In the genomic region with DNA sequence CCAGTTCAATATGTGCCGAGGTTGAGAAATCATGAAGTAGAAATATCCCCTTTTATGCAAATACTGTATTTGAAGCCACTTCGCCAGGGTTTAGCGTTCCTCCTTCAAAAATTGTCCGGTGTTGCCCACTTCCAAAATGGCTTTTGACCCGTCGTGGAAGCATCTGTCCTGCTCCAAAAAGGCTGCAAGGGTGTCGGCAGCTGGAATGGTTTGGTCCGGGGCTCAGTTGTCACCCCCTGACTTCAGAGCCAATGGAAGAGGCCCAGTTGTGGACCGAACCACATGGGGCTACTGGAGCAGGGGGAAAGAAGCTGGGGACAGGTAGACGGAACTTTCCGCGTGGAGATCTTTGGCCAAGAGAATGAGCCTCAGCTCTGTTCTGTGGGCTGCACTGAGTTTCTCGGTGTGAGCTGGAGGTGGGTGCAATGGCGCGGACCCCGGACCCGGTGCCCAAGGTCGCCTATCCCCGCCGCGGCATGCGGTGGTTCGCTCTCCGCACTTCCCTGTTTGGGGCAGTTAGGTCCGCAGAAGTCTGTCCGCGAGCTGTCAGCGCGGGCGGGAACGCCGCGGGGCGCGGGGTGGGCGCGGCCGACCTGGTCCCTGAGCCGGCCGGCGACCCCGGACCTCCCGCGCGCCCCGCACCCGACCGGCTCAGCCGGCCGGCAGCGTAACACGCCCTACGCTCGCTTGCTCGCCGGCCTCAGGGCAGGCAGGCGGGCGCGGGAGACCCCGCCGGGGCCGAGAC, we compare ENCODE assay signal across 8 cellular contexts. TPM values are rescaled to one million over a fixed set of nuclear protein-coding genes. Genes with fewer than 3 reads are reported as not detected.
A peak's percentile ranks its signal among the peaks of the same experiment; 100 is the strongest.
DNase-seq lines count a peak whose midpoint lies in the region; ATAC-seq and TF ChIP-seq lines count a peak whose summit lies in the region.

TSS of gene ANKRD13A (plus strand) at position 527 of the 745 bp plus-strand sequence. CDS start 259 bp downstream, outside the sequence.

- H3K9me3 Mint-ChIP-seq in CD8-positive, alpha-beta T cell: no peaks in the 10 kb centered on the region
- H3K9me3 Mint-ChIP-seq in endothelial cell (ENCODE audit: unreplicated experiment): no peaks in the 10 kb centered on the region
- no peaks in the 10 kb centered on the region for H3K9me3 Mint-ChIP-seq in mesothelial cell of epicardium

- intact Hi-C loops in CD8-positive, alpha-beta T cell (cut with DNase I, micrococcal nuclease): loop anchor here (1.0 to 10.0 kb wide), 11 partner anchors 49 to 1437 kb away; partner anchors contain the start of genes ALKBH2 (in 2 of the 2), GLTP (in 2 of the 2), TCHP (in 2 of the 2) and UNG (in 2 of the 2)

- peaks cover 87% of the 10 kb centered on the region for H3K79me2 ChIP-seq in OCI-LY3 (ENCODE audit: low read length)

- no peaks in the 10 kb centered on the region for H3K36me3 ChIP-seq in CD8-positive, alpha-beta T cell (ENCODE audit: insufficient read depth, low read length)
- H3K36me3 ChIP-seq in OCI-LY3 (replicated peaks; ENCODE audit: low read depth, low read length): peaks cover 39% of the 10 kb centered on the region

- H3K4me3 Mint-ChIP-seq in CD8-positive, alpha-beta T cell: peak within 1 kb of the TSS; percentile 99
- H3K4me3 Mint-ChIP-seq in endothelial cell (ENCODE audit: unreplicated experiment) (peak within 1 kb of the TSS; percentile 99), mesothelial cell of epicardium (peak within 1 kb of the TSS; percentile 97)

- H2AFZ ChIP-seq in OCI-LY3 (ENCODE audit: low read depth, low read length): no peak within 1 kb of the TSS; the same call in 1 of the 2 replicates

- peak within 1 kb of the TSS; percentile 94 for H3K27ac ChIP-seq in CD8-positive, alpha-beta T cell (ENCODE audit: low read depth, low read length)
- peak within 1 kb of the TSS; percentile 87 for H3K27ac ChIP-seq in OCI-LY3 (ENCODE audit: low read length)

- ATAC-seq in CD8-positive, alpha-beta T cell: peak; percentile 74
- ATAC-seq in GM21390 (IDR thresholded peaks at IDR 0.05; ENCODE audit: unreplicated experiment): peak; percentile 47

- POLR2A ChIA-PET in CD8-positive, alpha-beta T cell (lab: Charles Lee): interaction anchor here (0.5 to 1.6 kb wide), 3 partner anchors 31 to 1995 kb away, joined by 3 to 5 read pairs (median 3); no protein-coding TSS in a partner anchor

- H3K27me3 Mint-ChIP-seq in CD8-positive, alpha-beta T cell (ENCODE audit: low read depth): no peaks in the 10 kb centered on the region
- H3K27me3 Mint-ChIP-seq in endothelial cell (ENCODE audit: unreplicated experiment) (peaks cover 14% of the 10 kb centered on the region), mesothelial cell of epicardium (ENCODE audit: low read depth) (no peaks in the 10 kb centered on the region)

- no peak for TF ChIP-seq CTCF in CD8-positive, alpha-beta T cell (IDR thresholded peaks at IDR 0.05)
- TF ChIP-seq CTCF in OCI-LY3 (IDR thresholded peaks at IDR 0.05; ENCODE audit: low read depth, low read length): no peak
- no peak for TF ChIP-seq CTCF in endothelial cell (IDR thresholded peaks at IDR 0.05; ENCODE audit: unreplicated experiment)
- TF ChIP-seq CTCF in mesothelial cell of epicardium (IDR thresholded peaks at IDR 0.05; ENCODE audit: unreplicated experiment): no peak

- H3K4me3 ChIP-seq in CD8-positive, alpha-beta T cell (ENCODE audit: low read depth, low read length): peak within 1 kb of the TSS; percentile 91
- H3K4me3 ChIP-seq in OCI-LY3 (ENCODE audit: low read length): peak within 1 kb of the TSS; percentile 99

- peaks cover 29% of the 10 kb centered on the region for H3K4me1 ChIP-seq in CD8-positive, alpha-beta T cell (ENCODE audit: insufficient read depth, low read length)
- H3K4me1 ChIP-seq in OCI-LY3 (ENCODE audit: low read length): peaks cover 56% of the 10 kb centered on the region

- peak within 1 kb of the TSS; percentile 97 for H3K9ac ChIP-seq in OCI-LY3 (ENCODE audit: low read length)

- H3K9me3 ChIP-seq in CD8-positive, alpha-beta T cell (ENCODE audit: low read length): no peaks in the 10 kb centered on the region
- H3K9me3 ChIP-seq in OCI-LY3 (ENCODE audit: insufficient read depth, low read length): no peaks in the 10 kb centered on the region

- peaks cover 73% of the 10 kb centered on the region for H3K4me1 Mint-ChIP-seq in CD8-positive, alpha-beta T cell (ENCODE audit: low read depth)
- H3K4me1 Mint-ChIP-seq in endothelial cell (ENCODE audit: unreplicated experiment) (peaks cover 34% of the 10 kb centered on the region), mesothelial cell of epicardium (peaks cover 39% of the 10 kb centered on the region)

- peak within 1 kb of the TSS; percentile 97 for H3K27ac Mint-ChIP-seq in CD8-positive, alpha-beta T cell
- H3K27ac Mint-ChIP-seq in endothelial cell (ENCODE audit: unreplicated experiment) (peak within 1 kb of the TSS; percentile 98), mesothelial cell of epicardium (peak within 1 kb of the TSS; percentile 98)

- H3K4me2 ChIP-seq in OCI-LY3 (ENCODE audit: low read length): peak within 1 kb of the TSS; percentile 97

- H3K27me3 ChIP-seq in CD8-positive, alpha-beta T cell (ENCODE audit: insufficient read depth, low read length): no peaks in the 10 kb centered on the region
- H3K27me3 ChIP-seq in OCI-LY3 (ENCODE audit: low read depth, low read length): no peaks in the 10 kb centered on the region

- DNase-seq in CD8-positive, alpha-beta T cell: peak; percentile 77 to 92 (median 84)
- peak; percentile 89 for DNase-seq in HuH-7.5 (ENCODE audit: low spot score)
- peak; percentile 90 for DNase-seq in activated CD8-positive, alpha-beta memory T cell treated with anti-CD3 and anti-CD28 coated beads, Interleukin-2, amount 50 U/mL, for 48 hours
- DNase-seq in endothelial cell (ENCODE audit: low spot score): peak; percentile 83
- DNase-seq in mesothelial cell of epicardium (ENCODE audit: low spot score in 2 of 2, unreplicated experiment in 2 of 2): peak; percentile 47 to 76
- peak; percentile 69 to 82 for DNase-seq in stimulated activated CD8-positive, alpha-beta memory T cell treated with anti-CD3 and anti-CD28 coated beads, Interleukin-15, amount 100 ng/mL, for 4 hours (ENCODE audit: low read depth in 2 of 2)

- peaks cover 25% of the 10 kb centered on the region for H3K36me3 Mint-ChIP-seq in CD8-positive, alpha-beta T cell
- H3K36me3 Mint-ChIP-seq in endothelial cell (ENCODE audit: low read depth, unreplicated experiment) (peaks cover 21% of the 10 kb centered on the region), mesothelial cell of epicardium (no peaks in the 10 kb centered on the region)

- peaks cover 31% of the 10 kb centered on the region for H4K20me1 ChIP-seq in OCI-LY3 (ENCODE audit: insufficient read depth, low read length)

- CTCF ChIA-PET in CD8-positive, alpha-beta T cell (lab: Charles Lee): interaction anchor here (1.0 to 1.5 kb wide), 2 partner anchors 14 to 101 kb away, joined by 4 to 6 read pairs; no protein-coding TSS in a partner anchor

RNA-seq across cellular contexts. Expression of gene ANKRD13A, which starts in this region (rescaled TPM):
- 10 to 100 TPM; 38.8 to 41.7 TPM for total RNA-seq in CD8-positive, alpha-beta T cell
- 55.4 TPM for total RNA-seq in endothelial cell (ENCODE audit: unreplicated experiment)
- total RNA-seq in mesothelial cell of epicardium: 25.1 to 28.1 TPM (median 27.6 TPM) in 3 replicates

Comparison
In these comparisons a context has a peak if more than half of its experiments do, and no peak if none do; other contexts are left out.
1. Peak in every context shown above with its lines: DNase-seq, ATAC-seq, H3K4me3 ChIP-seq and H3K27ac ChIP-seq.